In the genomic region with DNA sequence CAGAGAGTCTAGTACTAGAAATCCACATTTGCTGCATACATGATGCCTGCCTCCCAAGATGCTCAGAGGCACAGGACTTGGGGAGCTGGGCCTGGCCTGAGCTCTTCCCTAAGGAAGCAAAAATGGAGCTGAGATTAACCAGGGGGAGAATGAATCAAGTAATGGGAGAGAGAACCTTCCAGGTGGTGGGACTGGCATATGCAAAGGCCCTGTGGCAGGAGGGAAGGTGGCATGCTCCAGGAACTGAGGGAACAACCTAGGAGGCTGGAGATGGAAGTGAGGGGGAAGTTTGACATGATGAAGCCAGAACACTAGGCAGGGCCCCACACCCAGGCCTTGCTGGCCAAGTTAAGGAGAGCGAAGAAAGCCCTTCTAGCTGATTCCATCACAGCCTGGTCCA, we compare ENCODE assay signal across 15 cellular contexts. TPM values are rescaled to one million over a fixed set of nuclear protein-coding genes. Genes with fewer than 3 reads are reported as not detected.
DNase-seq lines count a peak whose midpoint lies in the region; TF ChIP-seq lines count a peak whose summit lies in the region.
"Had no signal": no experiment of that assay in that cellular context is flagged by ENCODE, and none has a peak within 500 bp of the region (broad histone marks: within the 10 kb centered on the region; RNA-seq: fewer than 3 reads in every experiment).

No MANE protein-coding gene starts in this region.

- no peak for TF ChIP-seq CTCF in C4-2B (conservative IDR thresholded peaks at IDR 0.05)
- TF ChIP-seq CTCF in endodermal cell (conservative IDR thresholded peaks at IDR 0.05) = no peak

- 96 to 100% methylated on average over 1 of the region's 1 CpG for WGBS in endodermal cell (ENCODE audit: insufficient coverage in 1 of 2, insufficient read length in 1 of 2), 2 experiments

- H3K27me3 ChIP-seq in endodermal cell (ENCODE audit: control insufficient read depth, insufficient read depth, low read length, poor library complexity, severe bottlenecking) = no peaks in the 10 kb centered on the region
- H3K27me3 ChIP-seq: BE2C had no signal

- no peak overlapping the region for H3K4me3 Mint-ChIP-seq in endodermal cell
- H3K4me3 Mint-ChIP-seq: CD14-positive monocyte; CD8-positive, alpha-beta T cell had no signal

- H3K36me3 ChIP-seq in endodermal cell (ENCODE audit: control insufficient read depth, insufficient read depth, low read length) = no peaks in the 10 kb centered on the region
- H3K36me3 ChIP-seq: BE2C had no signal

- H3K27me3 Mint-ChIP-seq in endodermal cell (ENCODE audit: insufficient read depth) = peaks cover 21% of the 10 kb centered on the region

- H3K36me3 Mint-ChIP-seq in endodermal cell (ENCODE audit: low read depth) = no peaks in the 10 kb centered on the region
- H3K36me3 Mint-ChIP-seq: CD8-positive, alpha-beta T cell had no signal

- peak overlapping the region; percentile 62 for H3K27ac ChIP-seq in C4-2B
- peak overlapping the region; percentile 69 for H3K27ac ChIP-seq in angular gyrus (ENCODE audit: low read depth, low read length)
- H3K27ac ChIP-seq in endodermal cell (ENCODE audit: low read depth, low read length) = no peak overlapping the region
- peak overlapping the region; percentile 10 for H3K27ac ChIP-seq in temporal lobe (ENCODE audit: low read depth, low read length)
- H3K27ac ChIP-seq: A549, HL-60 had no signal

- peaks cover 25% of the 10 kb centered on the region for H3K4me1 Mint-ChIP-seq in endodermal cell
- H3K4me1 Mint-ChIP-seq: CD14-positive monocyte had no signal

- DNase-seq in endodermal cell = no peak
- no peak for DNase-seq in foreskin melanocyte
- DNase-seq in putamen (ENCODE audit: low spot score) = no peak
- no peak for DNase-seq in T1000 (lab: John Stamatoyannopoulos, UW)
- DNase-seq: BE2C; CD8-positive, alpha-beta T cell; EL; HCEC 1CT had no signal

- H3K4me3 ChIP-seq in endodermal cell (ENCODE audit: low read length) = no peak overlapping the region
- H3K4me3 ChIP-seq: A549 had no signal

- peaks cover 9% of the 10 kb centered on the region for H3K4me1 ChIP-seq in endodermal cell (ENCODE audit: control insufficient read depth, insufficient read depth, low read length)
- H3K4me1 ChIP-seq: A549, BE2C had no signal

- no peaks in the 10 kb centered on the region for H3K9me3 Mint-ChIP-seq in endodermal cell
- H3K9me3 Mint-ChIP-seq: CD14-positive monocyte; CD8-positive, alpha-beta T cell had no signal

- H3K27ac Mint-ChIP-seq in endodermal cell = peak overlapping the region; percentile 57
- H3K27ac Mint-ChIP-seq: CD14-positive monocyte; CD8-positive, alpha-beta T cell had no signal

- no peaks in the 10 kb centered on the region for H3K9me3 ChIP-seq in endodermal cell (ENCODE audit: control insufficient read depth, low read length)
- H3K9me3 ChIP-seq: A549, BE2C had no signal

- H3K9ac ChIP-seq in endodermal cell (ENCODE audit: extremely low read depth, low read length, poor library complexity, severe bottlenecking) = no peak overlapping the region

RNA-seq across cellular contexts. Expression of a gene that starts 23.3 kb away (rescaled TPM):
- total RNA-seq in endodermal cell = 1 to 10 TPM; 1.1 to 1.6 TPM
- 3.0 TPM for polyA plus RNA-seq in endodermal cell (2013, experiment 1 of 2)
- polyA plus RNA-seq in endodermal cell (2013, experiment 2 of 2) = 3.4 TPM
- total RNA-seq in temporal lobe = 11.1 TPM
- polyA plus RNA-seq: AG04450 had no signal
